ENCODE assay signal across 23 cellular contexts in genomic region chr1:35605071-35605881, GRCh38. TPM values are rescaled to one million over a fixed set of nuclear protein-coding genes. Genes with fewer than 3 reads are reported as not detected.
DNase-seq lines count a peak whose midpoint lies in the region; TF ChIP-seq lines count a peak whose summit lies in the region.
"Had no signal": no experiment of that assay in that cellular context is flagged by ENCODE, and none has a peak within 500 bp of the region (broad histone marks: within the 10 kb centered on the region; RNA-seq: fewer than 3 reads in every experiment).

No MANE protein-coding gene starts in this region.

- 71 to 72% methylated on average over 6 of the region's 6 CpGs for WGBS in ectodermal cell, 2 experiments
- WGBS in GM23248 (ENCODE audit: low coverage in 1 of 2, low lambda C conversion rate in 2 of 2, missing lambda C conversion rate in 2 of 2), 2 experiments = 61 to 73% methylated on average over 6 of the region's 6 CpGs

- no peaks in the 10 kb centered on the region for H3K9me3 ChIP-seq in SJSA1 (replicated peaks)
- H3K9me3 ChIP-seq in ectodermal cell (ENCODE audit: control insufficient read depth, low read length) = no peaks in the 10 kb centered on the region
- no peaks in the 10 kb centered on the region for H3K9me3 ChIP-seq in neural progenitor cell (ENCODE audit: low read depth)
- H3K9me3 ChIP-seq in GM23248 (ENCODE audit: low read depth) = no peaks in the 10 kb centered on the region
- H3K9me3 ChIP-seq: ovary, sigmoid colon, transverse colon had no signal

- H3K4me1 Mint-ChIP-seq in neural progenitor cell = peaks cover 20% of the 10 kb centered on the region

- H3K4me2 ChIP-seq in neural progenitor cell (no peak overlapping the region), GM23248 (ENCODE audit: unreplicated experiment) (no peak overlapping the region)

- no peaks in the 10 kb centered on the region for H3F3A ChIP-seq in neural progenitor cell (ENCODE audit: low read depth)
- peaks cover 18% of the 10 kb centered on the region; the same call in 1 of the 2 replicates for H3F3A ChIP-seq in GM23248 (ENCODE audit: insufficient read depth)

- TF ChIP-seq CTCF in neural progenitor cell (IDR thresholded peaks at IDR 0.05) = no peak

- H3K79me2 ChIP-seq in neural progenitor cell (ENCODE audit: low read depth) (peaks cover 18% of the 10 kb centered on the region), GM23248 (ENCODE audit: insufficient read depth) (peaks cover 42% of the 10 kb centered on the region)

- H3K27me3 Mint-ChIP-seq in neural progenitor cell (ENCODE audit: insufficient read depth, low read depth) = no peaks in the 10 kb centered on the region
- H3K27me3 Mint-ChIP-seq: activated CD4-positive, alpha-beta memory T cell treated with anti-CD3 and anti-CD28 coated beads, Interleukin-2, amount 10 ng/mL, durations not matched to agents 7 days and 5 days; activated naive CD8-positive, alpha-beta T cell treated with anti-CD3 and anti-CD28 coated beads, Interleukin-2, amount 10 ng/mL, durations not matched to agents 7 days and 5 days had no signal

- H3K36me3 ChIP-seq in SJSA1 (peaks cover 81% of the 10 kb centered on the region), ectodermal cell (ENCODE audit: control insufficient read depth, insufficient read depth, low read length) (peaks cover 44% of the 10 kb centered on the region), neural progenitor cell (peaks cover 3% of the 10 kb centered on the region), GM23248 (ENCODE audit: low read depth) (peaks cover 62% of the 10 kb centered on the region)
- H3K36me3 ChIP-seq: ovary had no signal

- peak overlapping the region; percentile 20 for H3K27ac ChIP-seq in SJSA1
- H3K27ac ChIP-seq in ectodermal cell (ENCODE audit: insufficient read depth, low read depth, low read length, poor library complexity, severe bottlenecking) = peak overlapping the region; percentile 51
- H3K27ac ChIP-seq in neural progenitor cell = no peak overlapping the region
- H3K27ac ChIP-seq in substantia nigra (ENCODE audit: low read depth, low read length, poor library complexity, severe bottlenecking) = no peak overlapping the region
- no peak overlapping the region for H3K27ac ChIP-seq in GM23248
- H3K27ac ChIP-seq: ovary, sigmoid colon, transverse colon, WERI-Rb-1 had no signal

- H2AFZ ChIP-seq in neural progenitor cell (replicated peaks) (no peak overlapping the region), GM23248 (no peak overlapping the region)

- DNase-seq in EL (peak; percentile 17), SJSA1 (ENCODE audit: low read depth in 1 of 2, low spot score in 2 of 2) (no peak), neural progenitor cell (ENCODE audit: low spot score) (no peak), substantia nigra (lab: John Stamatoyannopoulos, UW) (no peak), G401 (ENCODE audit: low spot score) (no peak), GM23248 (no peak), NCI-H146 (lab: John Stamatoyannopoulos, UW) (no peak)
- DNase-seq: activated CD4-positive, alpha-beta memory T cell treated with anti-CD3 and anti-CD28 coated beads, Interleukin-2, amount 10 ng/mL, durations not matched to agents 7 days and 5 days; activated naive CD8-positive, alpha-beta T cell treated with anti-CD3 and anti-CD28 coated beads, Interleukin-2, amount 10 ng/mL, durations not matched to agents 7 days and 5 days; caudate nucleus; effector CD4-positive, alpha-beta T cell; head of caudate nucleus; left ventricle myocardium superior; NCI-H1105 treated with DMSO at 0.1 percent for 48 hours; NCI-H2171; ovary; SHP77; sigmoid colon; stimulated activated naive CD4-positive, alpha-beta T cell treated with Interleukin-2 at 50 U/mL for 16 hours; transverse colon; WERI-Rb-1 had no signal

- H4K20me1 ChIP-seq in neural progenitor cell (ENCODE audit: low read depth) = peaks cover 5% of the 10 kb centered on the region
- H4K20me1 ChIP-seq in GM23248 (ENCODE audit: insufficient read depth) = no peaks in the 10 kb centered on the region

- no peaks in the 10 kb centered on the region for H3K27me3 ChIP-seq in SJSA1 (replicated peaks)
- H3K27me3 ChIP-seq in ectodermal cell (ENCODE audit: control insufficient read depth, insufficient read depth, low read length, poor library complexity, severe bottlenecking) = no peaks in the 10 kb centered on the region
- H3K27me3 ChIP-seq in neural progenitor cell = no peaks in the 10 kb centered on the region
- H3K27me3 ChIP-seq in GM23248 (replicated peaks; ENCODE audit: insufficient read depth) = no peaks in the 10 kb centered on the region
- H3K27me3 ChIP-seq: ovary, sigmoid colon, transverse colon had no signal

- H3K9ac ChIP-seq in neural progenitor cell (no peak overlapping the region), GM23248 (no peak overlapping the region)

- peak overlapping the region; percentile 42 for H3K27ac Mint-ChIP-seq in neural progenitor cell

- H3K9me3 Mint-ChIP-seq in neural progenitor cell = no peaks in the 10 kb centered on the region
- H3K9me3 Mint-ChIP-seq: activated CD4-positive, alpha-beta memory T cell treated with anti-CD3 and anti-CD28 coated beads, Interleukin-2, amount 10 ng/mL, durations not matched to agents 7 days and 5 days; activated naive CD8-positive, alpha-beta T cell treated with anti-CD3 and anti-CD28 coated beads, Interleukin-2, amount 10 ng/mL, durations not matched to agents 7 days and 5 days had no signal

- no peak overlapping the region for H3K4me3 Mint-ChIP-seq in neural progenitor cell
- H3K4me3 Mint-ChIP-seq: activated CD4-positive, alpha-beta memory T cell treated with anti-CD3 and anti-CD28 coated beads, Interleukin-2, amount 10 ng/mL, durations not matched to agents 7 days and 5 days; activated naive CD8-positive, alpha-beta T cell treated with anti-CD3 and anti-CD28 coated beads, Interleukin-2, amount 10 ng/mL, durations not matched to agents 7 days and 5 days had no signal

- H3K9me2 ChIP-seq in GM23248 (ENCODE audit: insufficient read depth) = no peaks in the 10 kb centered on the region

- H3K4me3 ChIP-seq in SJSA1 = no peak overlapping the region
- no peak overlapping the region for H3K4me3 ChIP-seq in ectodermal cell (ENCODE audit: insufficient read depth, low read depth, low read length)
- H3K4me3 ChIP-seq in neural progenitor cell = no peak overlapping the region
- no peak overlapping the region for H3K4me3 ChIP-seq in GM23248
- H3K4me3 ChIP-seq: ovary, sigmoid colon, transverse colon had no signal

- peaks cover 42% of the 10 kb centered on the region for H3K36me3 Mint-ChIP-seq in neural progenitor cell

- in situ Hi-C loops in G401 (cut with HindIII; ENCODE audit: low sequenced_read_pairs) (no loop called here), GM23248 (cut with MboI) (no loop called here)

- H3K4me1 ChIP-seq in SJSA1 (replicated peaks) (peaks cover 36% of the 10 kb centered on the region), ectodermal cell (ENCODE audit: control insufficient read depth, insufficient read depth, low read length) (peaks cover 6% of the 10 kb centered on the region), neural progenitor cell (no peaks in the 10 kb centered on the region), GM23248 (ENCODE audit: insufficient read depth) (peaks cover 14% of the 10 kb centered on the region)
- H3K4me1 ChIP-seq: sigmoid colon, transverse colon had no signal

RNA-seq across cellular contexts. Expression of gene TFAP2E, which starts 32.2 kb away (rescaled TPM):
- total RNA-seq in SJSA1 (2014; rRNA removed; shearing (Covaris generic)) = not detected in 2 replicates
- 0.50 TPM for polyA plus RNA-seq in ectodermal cell (2013, experiment 1 of 4)
- 0.64 TPM for polyA plus RNA-seq in ectodermal cell (2013, experiment 2 of 4)
- 0.43 TPM for polyA plus RNA-seq in ectodermal cell (2013, experiment 3 of 4)
- polyA plus RNA-seq in ectodermal cell (2013, experiment 4 of 4) = 0.41 TPM
- not detected in 2 replicates for total RNA-seq in neural progenitor cell (ENCODE audit: low replicate concordance)
- not detected in 2 replicates for total RNA-seq in G401 (2014; rRNA removed; shearing (Covaris generic))
- total RNA-seq in GM23248 (2014; rRNA removed; shearing (Covaris generic)) = not detected in 2 replicates
- polyA plus RNA-seq in GM23248 (2016; fragmentation: Nextera tagmentation; extraction: Ambion mirVana) = 0.18 TPM in 1 of 2 replicates, not detected in the other
- total RNA-seq: H4 had no signal

RNA-seq across cellular contexts. Expression of gene PSMB2, which starts 36.0 kb away (rescaled TPM):
- total RNA-seq in SJSA1 (2014; rRNA removed; shearing (Covaris generic)) = 38.4 and 48.3 TPM in 2 replicates
- polyA plus RNA-seq in ectodermal cell (2013, experiment 1 of 4) = 93.9 TPM
- 95.8 TPM for polyA plus RNA-seq in ectodermal cell (2013, experiment 2 of 4)
- 74.6 TPM for polyA plus RNA-seq in ectodermal cell (2013, experiment 3 of 4)
- 78.8 TPM for polyA plus RNA-seq in ectodermal cell (2013, experiment 4 of 4)
- total RNA-seq in neural progenitor cell (ENCODE audit: low replicate concordance) = 29.7 and 33.2 TPM in 2 replicates
- 99.8 and 124 TPM in 2 replicates for total RNA-seq in G401 (2014; rRNA removed; shearing (Covaris generic))
- total RNA-seq in GM23248 (2014; rRNA removed; shearing (Covaris generic)) = 25.3 and 29.0 TPM in 2 replicates
- polyA plus RNA-seq in GM23248 (2016; fragmentation: Nextera tagmentation; extraction: Ambion mirVana) = 104 and 106 TPM in 2 replicates

RNA-seq across cellular contexts. Expression of gene NCDN, which starts 47.7 kb away (rescaled TPM):
- total RNA-seq in SJSA1 (2014; rRNA removed; shearing (Covaris generic)) = 17.4 and 20.4 TPM in 2 replicates
- 27.3 TPM for polyA plus RNA-seq in ectodermal cell (2013, experiment 1 of 4)
- polyA plus RNA-seq in ectodermal cell (2013, experiment 2 of 4) = 28.9 TPM
- polyA plus RNA-seq in ectodermal cell (2013, experiment 3 of 4) = 20.0 TPM
- polyA plus RNA-seq in ectodermal cell (2013, experiment 4 of 4) = 23.5 TPM
- total RNA-seq in neural progenitor cell (ENCODE audit: low replicate concordance) = 5.8 and 19.2 TPM in 2 replicates
- 19.2 and 28.3 TPM in 2 replicates for total RNA-seq in G401 (2014; rRNA removed; shearing (Covaris generic))
- 34.1 and 39.7 TPM in 2 replicates for total RNA-seq in GM23248 (2014; rRNA removed; shearing (Covaris generic))
- polyA plus RNA-seq in GM23248 (2016; fragmentation: Nextera tagmentation; extraction: Ambion mirVana) = 29.6 and 30.2 TPM in 2 replicates

RNA-seq across cellular contexts. Expression of gene KIAA0319L, which starts 48.1 kb away (rescaled TPM):
- total RNA-seq in SJSA1 (2014; rRNA removed; shearing (Covaris generic)) = 22.8 and 23.7 TPM in 2 replicates
- 64.5 TPM for polyA plus RNA-seq in ectodermal cell (2013, experiment 1 of 4)
- polyA plus RNA-seq in ectodermal cell (2013, experiment 2 of 4) = 68.6 TPM
- polyA plus RNA-seq in ectodermal cell (2013, experiment 3 of 4) = 51.6 TPM
- polyA plus RNA-seq in ectodermal cell (2013, experiment 4 of 4) = 59.5 TPM
- 58.2 and 58.3 TPM in 2 replicates for total RNA-seq in neural progenitor cell (ENCODE audit: low replicate concordance)
- total RNA-seq in G401 (2014; rRNA removed; shearing (Covaris generic)) = 25.5 and 31.1 TPM in 2 replicates
- 24.4 and 28.3 TPM in 2 replicates for total RNA-seq in GM23248 (2014; rRNA removed; shearing (Covaris generic))
- polyA plus RNA-seq in GM23248 (2016; fragmentation: Nextera tagmentation; extraction: Ambion mirVana) = 16.6 and 18.1 TPM in 2 replicates

Comparison
In these comparisons a context has a peak if more than half of its experiments do, and no peak if none do; other contexts are left out.
1. H3K27ac ChIP-seq: peak in SJSA1 (single experiment) and ectodermal cell (single experiment); none in neural progenitor cell (single experiment), substantia nigra (single experiment) and GM23248 (single experiment).